Comparison of ENCODE assay signal across 8 cellular contexts in genomic region chr19:13985771-13986347, GRCh38. TPM values are rescaled to one million over a fixed set of nuclear protein-coding genes. Genes with fewer than 3 reads are reported as not detected.
A peak's percentile ranks its signal among the peaks of the same experiment; 100 is the strongest.
DNase-seq lines count a peak whose midpoint lies in the region; ATAC-seq and TF ChIP-seq lines count a peak whose summit lies in the region.

No MANE protein-coding gene starts in this region.

- H3K36me3 Mint-ChIP-seq in MCF 10A (ENCODE audit: insufficient read depth, unreplicated experiment) (peaks cover 30% of the 10 kb centered on the region), nephron (ENCODE audit: low read depth) (peaks cover 17% of the 10 kb centered on the region)

- H3K9me2 ChIP-seq in Karpas-422 (replicated peaks; ENCODE audit: insufficient read depth, low read length): no peaks in the 10 kb centered on the region

- H4K20me1 ChIP-seq in Karpas-422 (ENCODE audit: insufficient read depth, low read depth, low read length): no peaks in the 10 kb centered on the region

- H3K4me2 ChIP-seq in Karpas-422 (ENCODE audit: low read depth, low read length, poor library complexity, severe bottlenecking): peak overlapping the region; percentile 91

- H3K9me3 Mint-ChIP-seq in MCF 10A (ENCODE audit: unreplicated experiment): no peaks in the 10 kb centered on the region
- H3K9me3 Mint-ChIP-seq in nephron: no peaks in the 10 kb centered on the region

- H3K27me3 ChIP-seq in Karpas-422 (ENCODE audit: low read length): no peaks in the 10 kb centered on the region

- ATAC-seq in GM19467 (IDR thresholded peaks at IDR 0.05; ENCODE audit: unreplicated experiment) (peak; percentile 29), HG03469 (IDR thresholded peaks at IDR 0.05; ENCODE audit: unreplicated experiment) (no peak)

- H2AFZ ChIP-seq in Karpas-422 (ENCODE audit: low read length): peak overlapping the region; percentile 56; the same call in 1 of the 2 replicates

- intact Hi-C loops in MCF 10A (cut with micrococcal nuclease): no loop called here

- peak overlapping the region; percentile 69 for H3K4me3 ChIP-seq in Karpas-422 (ENCODE audit: low read length)

- peaks cover 11% of the 10 kb centered on the region for H3K79me2 ChIP-seq in Karpas-422 (ENCODE audit: low read length)

- peak overlapping the region; percentile 85 for H3K9ac ChIP-seq in Karpas-422 (ENCODE audit: low read length)

- CTCF ChIA-PET in MCF 10A (lab: Yijun Ruan, JAX): interaction anchor here (0.6 to 0.7 kb wide), 2 partner anchors 83 to 1007 kb away, joined by 3 to 4 read pairs; no protein-coding TSS in a partner anchor

- H3K4me1 ChIP-seq in Karpas-422 (ENCODE audit: low read length): peaks cover 48% of the 10 kb centered on the region

- no TSS peak for BruUV-seq in MCF 10A (replicated peaks; lab: Mats Ljungman, UMichigan)

- H3K27me3 Mint-ChIP-seq in MCF 10A (ENCODE audit: insufficient read depth, unreplicated experiment): no peaks in the 10 kb centered on the region
- peaks cover 3% of the 10 kb centered on the region for H3K27me3 Mint-ChIP-seq in nephron (ENCODE audit: low read depth)

- H3K36me3 ChIP-seq in Karpas-422 (ENCODE audit: insufficient read depth, low read length): no peaks in the 10 kb centered on the region

- peak overlapping the region; percentile 39 for H3K27ac Mint-ChIP-seq in MCF 10A (ENCODE audit: low read depth, unreplicated experiment)
- H3K27ac Mint-ChIP-seq in nephron: peak overlapping the region; percentile 51 to 76 (median 62)

- TF ChIP-seq CTCF in MCF 10A (IDR thresholded peaks at IDR 0.05; ENCODE audit: unreplicated experiment) (no peak), nephron (IDR thresholded peaks at IDR 0.05; ENCODE audit: unreplicated experiment in 3 of 3) (no peak)

- DNase-seq in DMS153 (lab: John Stamatoyannopoulos, UW): peak; percentile 21
- DNase-seq in Karpas-422: peak; percentile 92
- no peak for DNase-seq in MCF 10A (ENCODE audit: unreplicated experiment)
- DNase-seq in ureter (ENCODE audit: low spot score): no peak
- no peak for DNase-seq in SW 1271 (lab: John Stamatoyannopoulos, UW)

- peak overlapping the region; percentile 96 for H3K27ac ChIP-seq in Karpas-422 (ENCODE audit: low read length)

- H3K4me3 Mint-ChIP-seq in MCF 10A (ENCODE audit: unreplicated experiment): no peak overlapping the region
- H3K4me3 Mint-ChIP-seq in nephron: no peak overlapping the region

- no peaks in the 10 kb centered on the region for H3K9me3 ChIP-seq in Karpas-422 (ENCODE audit: low read length)

- POLR2A ChIA-PET in MCF 10A (lab: Yijun Ruan, JAX): no interaction called here

- H3K4me1 Mint-ChIP-seq in MCF 10A (ENCODE audit: insufficient read depth, unreplicated experiment): peaks cover 5% of the 10 kb centered on the region
- H3K4me1 Mint-ChIP-seq in nephron: peaks cover 22% of the 10 kb centered on the region

RNA-seq across cellular contexts. Expression of gene RFX1, which starts 20.3 kb away (rescaled TPM):
- total RNA-seq in Karpas-422 (2014; rRNA removed; shearing (Covaris generic); ENCODE audit: low replicate concordance): 1.2 and 2.3 TPM in 2 replicates
- total RNA-seq in MCF 10A (2022) (16.8 and 17.7 TPM in 2 replicates), ureter (16.4 TPM)

RNA-seq across cellular contexts. Expression of gene DCAF15, which starts 33.5 kb away (rescaled TPM):
- 15.1 and 41.4 TPM in 2 replicates for total RNA-seq in Karpas-422 (2014; rRNA removed; shearing (Covaris generic); ENCODE audit: low replicate concordance)
- total RNA-seq in MCF 10A (2022) (17.6 and 19.3 TPM in 2 replicates), ureter (30.0 TPM)

RNA-seq across cellular contexts. Expression of gene RLN3, which starts 42.1 kb away (rescaled TPM):
- not detected in 2 replicates for total RNA-seq in Karpas-422 (2014; rRNA removed; shearing (Covaris generic); ENCODE audit: low replicate concordance)
- not detected in 2 replicates for total RNA-seq in MCF 10A (2022)
- total RNA-seq in ureter: not detected

RNA-seq across cellular contexts. Expression of gene IL27RA, which starts 45.7 kb away (rescaled TPM):
- 0.67 and 1.9 TPM in 2 replicates for total RNA-seq in Karpas-422 (2014; rRNA removed; shearing (Covaris generic); ENCODE audit: low replicate concordance)
- total RNA-seq in MCF 10A (2022): 1.7 and 2.7 TPM in 2 replicates
- total RNA-seq in ureter: 5.1 TPM

RNA-seq across cellular contexts. Expression of gene PODNL1, which starts 47.6 kb away (rescaled TPM):
- not detected in 2 replicates for total RNA-seq in Karpas-422 (2014; rRNA removed; shearing (Covaris generic); ENCODE audit: low replicate concordance)
- 0.25 and 0.51 TPM in 2 replicates for total RNA-seq in MCF 10A (2022)
- total RNA-seq in ureter: 7.9 TPM

Comparison
In these comparisons a context has a peak if more than half of its experiments do, and no peak if none do; other contexts are left out.
1. DNase-seq: peak in DMS153 (single experiment) and Karpas-422 (single experiment); none in MCF 10A (single experiment), ureter (single experiment) and SW 1271 (0 of 2).